1 cellular context compared by ENCODE assay signal in the genomic region with DNA sequence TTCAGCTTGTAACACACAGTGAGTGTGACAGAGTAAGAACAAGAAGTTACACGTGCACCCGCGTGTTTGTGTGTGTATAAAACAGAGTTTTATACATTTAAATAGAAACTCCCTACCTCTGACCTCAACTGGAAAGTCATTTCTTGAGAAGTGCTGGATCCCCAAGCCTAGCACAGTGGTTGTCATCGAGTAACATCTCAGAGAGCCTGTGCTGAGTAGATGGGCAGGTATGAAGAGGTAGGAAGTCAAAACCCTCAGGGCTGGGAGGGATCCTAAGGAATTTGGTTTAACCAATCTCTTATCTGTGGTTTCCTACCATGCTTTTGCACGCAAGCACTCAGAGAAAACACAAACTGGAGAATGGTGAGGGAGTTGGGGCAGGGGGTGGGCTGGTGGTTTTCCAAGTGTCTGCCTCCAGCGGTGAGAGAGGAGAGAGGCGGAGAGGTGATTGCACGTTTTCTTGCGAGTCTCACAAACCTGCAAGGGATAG.
TF ChIP-seq lines count a peak whose summit lies in the region.

No MANE protein-coding gene starts in this region.

TF ChIP-seq in GM23338, 12 proteins besides CTCF, POLR2A, EP300 and RAD21 (continued from another document):
- TF ChIP-seq REST (IDR thresholded peaks at IDR 0.05; ENCODE audit: unreplicated experiment) = no peak
- TF ChIP-seq POLR2AphosphoS5 (IDR thresholded peaks at IDR 0.05; ENCODE audit: low read depth) = no peak
- TF ChIP-seq, protein P1, sequence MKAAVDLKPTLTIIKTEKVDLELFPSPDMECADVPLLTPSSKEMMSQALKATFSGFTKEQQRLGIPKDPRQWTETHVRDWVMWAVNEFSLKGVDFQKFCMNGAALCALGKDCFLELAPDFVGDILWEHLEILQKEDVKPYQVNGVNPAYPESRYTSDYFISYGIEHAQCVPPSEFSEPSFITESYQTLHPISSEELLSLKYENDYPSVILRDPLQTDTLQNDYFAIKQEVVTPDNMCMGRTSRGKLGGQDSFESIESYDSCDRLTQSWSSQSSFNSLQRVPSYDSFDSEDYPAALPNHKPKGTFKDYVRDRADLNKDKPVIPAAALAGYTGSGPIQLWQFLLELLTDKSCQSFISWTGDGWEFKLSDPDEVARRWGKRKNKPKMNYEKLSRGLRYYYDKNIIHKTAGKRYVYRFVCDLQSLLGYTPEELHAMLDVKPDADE (IDR thresholded peaks at IDR 0.05) = no peak
- TF ChIP-seq NANOG (IDR thresholded peaks at IDR 0.05; ENCODE audit: borderline replicate concordance) = no peak
- TF ChIP-seq STAT1 (IDR thresholded peaks at IDR 0.05; ENCODE audit: unreplicated experiment) = no peak
- no peak for TF ChIP-seq JUNB (IDR thresholded peaks at IDR 0.05; ENCODE audit: unreplicated experiment)
- no peak for TF ChIP-seq CREB1 (CRISPR knock-in tag; IDR thresholded peaks at IDR 0.05; ENCODE audit: low read depth)
TF ChIP-seq in GM23338: peak in this region for 0.
